ENCODE assay signal across 1 cellular context in genomic region chr1:201586806-201587205, GRCh38.
TF ChIP-seq lines count a peak whose summit lies in the region.

No MANE protein-coding gene starts in this region.

TF ChIP-seq in WTC11, 78 proteins besides CTCF, POLR2A, EP300 and RAD21 (continued from another document):
- TF ChIP-seq AFF4 (CRISPR knock-in tag; IDR thresholded peaks at IDR 0.05; ENCODE audit: borderline replicate concordance), result no peak
- no peak for TF ChIP-seq GABPB1 (CRISPR knock-in tag; IDR thresholded peaks at IDR 0.05)
